Comparison of ENCODE assay signal across 25 cellular contexts in the genomic region with DNA sequence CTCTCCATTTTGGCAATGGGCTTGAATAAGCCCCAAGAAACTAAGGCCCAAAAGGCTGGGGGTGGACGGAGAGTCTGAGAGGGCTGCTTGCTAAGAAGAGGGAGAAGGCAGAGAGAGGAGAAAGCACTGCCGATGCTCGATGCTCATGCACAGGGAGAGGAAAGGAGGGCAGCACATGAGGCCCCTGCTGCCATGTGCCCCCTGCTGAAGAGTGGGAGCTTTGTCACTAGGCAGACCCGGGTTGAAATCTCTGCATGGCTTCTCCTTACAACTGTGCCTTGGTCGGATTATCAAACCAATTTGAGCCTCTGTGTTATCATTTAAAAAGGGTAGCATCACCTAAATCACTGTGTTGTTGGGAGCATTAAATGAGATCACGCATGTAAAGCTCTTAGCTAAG.
"Had no signal": no experiment of that assay in that cellular context is flagged by ENCODE, and none has a peak within 500 bp of the region (broad histone marks: within the 10 kb centered on the region; RNA-seq: fewer than 3 reads in every experiment).

No MANE protein-coding gene starts in this region.

- H3K4me1 Mint-ChIP-seq: activated B cell treated with CpG ODN at 0.5 μM for 24 hours; activated CD4-positive, alpha-beta T cell treated with anti-CD3 and anti-CD28 coated beads, Interleukin-2, amount 10 ng/mL, durations not matched to agents 24 days and 14 days; activated CD8-positive, alpha-beta memory T cell treated with anti-CD3 and anti-CD28 coated beads, Interleukin-2, amount 10 ng/mL, durations not matched to agents 7 days and 5 days; activated naive CD4-positive, alpha-beta T cell treated with anti-CD3 and anti-CD28 coated beads, Interleukin-2, amount 50 U/mL, for 24 hours had no signal

- H3K27ac Mint-ChIP-seq: activated B cell treated with CpG ODN at 0.5 μM for 24 hours; activated CD4-positive, alpha-beta T cell treated with anti-CD3 and anti-CD28 coated beads, Interleukin-2, amount 10 ng/mL, durations not matched to agents 24 days and 14 days; activated CD8-positive, alpha-beta memory T cell treated with anti-CD3 and anti-CD28 coated beads, Interleukin-2, amount 10 ng/mL, durations not matched to agents 7 days and 5 days; activated naive CD4-positive, alpha-beta T cell treated with anti-CD3 and anti-CD28 coated beads, Interleukin-2, amount 50 U/mL, for 24 hours; activated T-cell treated with anti-CD3 and anti-CD28 coated beads, Interleukin-2, amount 50 U/mL, for 24 hours; activated T-helper 1 cell treated with anti-CD3 and anti-CD28 coated beads, Interleukin-12 subunit alpha, Interleukin-12 subunit beta, Interleukin-2, Interleukin-4 antibody, amounts not matched to agents 30 ng/mL and 10 ng/mL and 1 ng/mL, durations not matched to agents 14 hours and 24 hours and 36 hours; T-helper 1 cell treated with Interleukin-12 subunit alpha and Interleukin-12 subunit beta and Interleukin-4 antibody, amounts not matched to agents 30 μg/mL and 1 μg/mL, for 36 hours had no signal

- H3K36me3 Mint-ChIP-seq: activated CD8-positive, alpha-beta memory T cell treated with anti-CD3 and anti-CD28 coated beads, Interleukin-2, amount 10 ng/mL, durations not matched to agents 7 days and 5 days; activated naive CD4-positive, alpha-beta T cell treated with anti-CD3 and anti-CD28 coated beads, Interleukin-2, amount 50 U/mL, for 24 hours had no signal

- H3K9me3 Mint-ChIP-seq: activated B cell treated with CpG ODN at 0.5 μM for 24 hours; activated CD4-positive, alpha-beta T cell treated with anti-CD3 and anti-CD28 coated beads, Interleukin-2, amount 10 ng/mL, durations not matched to agents 24 days and 14 days; activated naive CD4-positive, alpha-beta T cell treated with anti-CD3 and anti-CD28 coated beads, Interleukin-2, amount 50 U/mL, for 24 hours; activated T-cell treated with anti-CD3 and anti-CD28 coated beads, Interleukin-2, amount 50 U/mL, for 24 hours; activated T-helper 1 cell treated with anti-CD3 and anti-CD28 coated beads, Interleukin-12 subunit alpha, Interleukin-12 subunit beta, Interleukin-2, Interleukin-4 antibody, amounts not matched to agents 30 ng/mL and 10 ng/mL and 1 ng/mL, durations not matched to agents 14 hours and 24 hours and 36 hours; T-helper 1 cell treated with Interleukin-12 subunit alpha and Interleukin-12 subunit beta and Interleukin-4 antibody, amounts not matched to agents 30 μg/mL and 1 μg/mL, for 36 hours had no signal

- H3K4me3 Mint-ChIP-seq: activated B cell treated with CpG ODN at 0.5 μM for 24 hours; activated CD4-positive, alpha-beta T cell treated with anti-CD3 and anti-CD28 coated beads, Interleukin-2, amount 10 ng/mL, durations not matched to agents 24 days and 14 days; activated CD8-positive, alpha-beta memory T cell treated with anti-CD3 and anti-CD28 coated beads, Interleukin-2, amount 10 ng/mL, durations not matched to agents 7 days and 5 days; activated naive CD4-positive, alpha-beta T cell treated with anti-CD3 and anti-CD28 coated beads, Interleukin-2, amount 50 U/mL, for 24 hours; activated T-cell treated with anti-CD3 and anti-CD28 coated beads, Interleukin-2, amount 50 U/mL, for 24 hours; activated T-helper 1 cell treated with anti-CD3 and anti-CD28 coated beads, Interleukin-12 subunit alpha, Interleukin-12 subunit beta, Interleukin-2, Interleukin-4 antibody, amounts not matched to agents 30 ng/mL and 10 ng/mL and 1 ng/mL, durations not matched to agents 14 hours and 24 hours and 36 hours; T-helper 1 cell treated with Interleukin-12 subunit alpha and Interleukin-12 subunit beta and Interleukin-4 antibody, amounts not matched to agents 30 μg/mL and 1 μg/mL, for 36 hours had no signal

- H3K27me3 Mint-ChIP-seq: activated B cell treated with CpG ODN at 0.5 μM for 24 hours; activated CD4-positive, alpha-beta T cell treated with anti-CD3 and anti-CD28 coated beads, Interleukin-2, amount 10 ng/mL, durations not matched to agents 24 days and 14 days; activated CD8-positive, alpha-beta memory T cell treated with anti-CD3 and anti-CD28 coated beads, Interleukin-2, amount 10 ng/mL, durations not matched to agents 7 days and 5 days had no signal

- DNase-seq: activated B cell treated with CpG ODN at 0.5 μM for 24 hours; activated CD4-positive, alpha-beta T cell treated with anti-CD3 and anti-CD28 coated beads for 1 hour; activated CD4-positive, alpha-beta T cell treated with anti-CD3 and anti-CD28 coated beads, Interleukin-2, amount 10 ng/mL, durations not matched to agents 24 days and 14 days; activated CD4-positive, alpha-beta T cell treated with anti-CD3 and anti-CD28 coated beads, Interleukin-2, amount 50 U/mL, for 48 hours; activated CD8-positive, alpha-beta memory T cell treated with anti-CD3 and anti-CD28 coated beads, Interleukin-2, amount 10 ng/mL, durations not matched to agents 7 days and 5 days; activated effector memory CD4-positive, alpha-beta T cell treated with Interleukin-2 at 50 U/mL for 16 hours; activated naive CD4-positive, alpha-beta T cell; activated T-cell treated with anti-CD3 and anti-CD28 coated beads, Interleukin-2, amount 50 U/mL, for 24 hours; aorta; caudate nucleus; NCI-H1092; NCI-H1417; NCI-H1930; NCI-H2107; NCI-H526; NCI-H774; NK-92 treated with Interleukin-12 subunit alpha and Interleukin-12 subunit beta, amount 100 ng/mL, for 24 hours; OCI-M1; Peyer's patch; Right ventricle myocardium superior; SJCRH30; SK-N-SH had no signal

- ATAC-seq: activated CD8-positive, alpha-beta memory T cell treated with anti-CD3 and anti-CD28 coated beads, Interleukin-2, amount 10 ng/mL, durations not matched to agents 7 days and 5 days had no signal
